Comparison of ENCODE assay signal across 1 cellular context in the genomic region with DNA sequence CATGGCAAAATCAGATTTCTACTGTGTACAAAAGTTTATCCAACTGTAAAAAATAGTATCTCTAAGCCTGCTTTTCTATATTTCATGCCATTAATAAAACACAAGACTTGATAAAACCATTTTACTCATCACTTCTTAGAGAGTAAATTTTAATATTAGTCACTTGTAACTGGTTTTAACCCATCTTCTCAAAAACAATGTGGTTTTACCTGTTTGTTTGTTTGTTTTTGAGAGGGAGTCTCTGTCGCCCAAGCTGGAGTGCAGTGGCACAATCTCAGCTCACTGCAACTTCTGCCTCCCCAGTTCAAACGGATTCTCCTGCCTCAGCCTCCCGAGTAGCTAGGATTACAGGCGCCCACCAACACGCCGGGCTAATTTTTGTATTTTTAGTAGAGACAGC.
TF ChIP-seq lines count a peak whose summit lies in the region.

No MANE protein-coding gene starts in this region.

TF ChIP-seq in GM23338, 12 proteins besides CTCF, POLR2A, EP300 and RAD21 (continued from another document):
- TF ChIP-seq, protein P1, sequence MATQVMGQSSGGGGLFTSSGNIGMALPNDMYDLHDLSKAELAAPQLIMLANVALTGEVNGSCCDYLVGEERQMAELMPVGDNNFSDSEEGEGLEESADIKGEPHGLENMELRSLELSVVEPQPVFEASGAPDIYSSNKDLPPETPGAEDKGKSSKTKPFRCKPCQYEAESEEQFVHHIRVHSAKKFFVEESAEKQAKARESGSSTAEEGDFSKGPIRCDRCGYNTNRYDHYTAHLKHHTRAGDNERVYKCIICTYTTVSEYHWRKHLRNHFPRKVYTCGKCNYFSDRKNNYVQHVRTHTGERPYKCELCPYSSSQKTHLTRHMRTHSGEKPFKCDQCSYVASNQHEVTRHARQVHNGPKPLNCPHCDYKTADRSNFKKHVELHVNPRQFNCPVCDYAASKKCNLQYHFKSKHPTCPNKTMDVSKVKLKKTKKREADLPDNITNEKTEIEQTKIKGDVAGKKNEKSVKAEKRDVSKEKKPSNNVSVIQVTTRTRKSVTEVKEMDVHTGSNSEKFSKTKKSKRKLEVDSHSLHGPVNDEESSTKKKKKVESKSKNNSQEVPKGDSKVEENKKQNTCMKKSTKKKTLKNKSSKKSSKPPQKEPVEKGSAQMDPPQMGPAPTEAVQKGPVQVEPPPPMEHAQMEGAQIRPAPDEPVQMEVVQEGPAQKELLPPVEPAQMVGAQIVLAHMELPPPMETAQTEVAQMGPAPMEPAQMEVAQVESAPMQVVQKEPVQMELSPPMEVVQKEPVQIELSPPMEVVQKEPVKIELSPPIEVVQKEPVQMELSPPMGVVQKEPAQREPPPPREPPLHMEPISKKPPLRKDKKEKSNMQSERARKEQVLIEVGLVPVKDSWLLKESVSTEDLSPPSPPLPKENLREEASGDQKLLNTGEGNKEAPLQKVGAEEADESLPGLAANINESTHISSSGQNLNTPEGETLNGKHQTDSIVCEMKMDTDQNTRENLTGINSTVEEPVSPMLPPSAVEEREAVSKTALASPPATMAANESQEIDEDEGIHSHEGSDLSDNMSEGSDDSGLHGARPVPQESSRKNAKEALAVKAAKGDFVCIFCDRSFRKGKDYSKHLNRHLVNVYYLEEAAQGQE (IDR thresholded peaks at IDR 0.05; ENCODE audit: unreplicated experiment) = no peak
- no peak for TF ChIP-seq STAT1 (IDR thresholded peaks at IDR 0.05; ENCODE audit: unreplicated experiment)
- no peak for TF ChIP-seq EZH2 (IDR thresholded peaks at IDR 0.05; ENCODE audit: low read depth, unreplicated experiment)
- TF ChIP-seq POLR2AphosphoS5 (IDR thresholded peaks at IDR 0.05; ENCODE audit: low read depth) = no peak
- TF ChIP-seq CREB1 (CRISPR knock-in tag; IDR thresholded peaks at IDR 0.05; ENCODE audit: low read depth) = no peak
- no peak for TF ChIP-seq ZNF114 (CRISPR knock-in tag; IDR thresholded peaks at IDR 0.05)
- no peak for TF ChIP-seq JUNB (IDR thresholded peaks at IDR 0.05; ENCODE audit: unreplicated experiment)
- no peak for TF ChIP-seq ZNF331 (CRISPR knock-in tag; IDR thresholded peaks at IDR 0.05; ENCODE audit: low read depth)
